ENCODE assay signal across 7 cellular contexts in genomic region chr2:174729797-174730529, GRCh38. TPM values are rescaled to one million over a fixed set of nuclear protein-coding genes. Genes with fewer than 3 reads are reported as not detected.
DNase-seq lines count a peak whose midpoint lies in the region; ATAC-seq and TF ChIP-seq lines count a peak whose summit lies in the region.

No MANE protein-coding gene starts in this region.

- no peaks in the 10 kb centered on the region for H3K9me3 ChIP-seq in adrenal gland (replicated peaks in 1 of 3)

- peaks cover 13% of the 10 kb centered on the region for H3K27me3 ChIP-seq in adrenal gland

- peak; percentile 28 for DNase-seq in NCI-H2029 (lab: John Stamatoyannopoulos, UW)
- DNase-seq in activated effector memory CD4-positive, alpha-beta T cell treated with anti-CD3 and anti-CD28 coated beads, Interleukin-2, amount 50 U/mL, for 16 hours, result peak; percentile 80
- DNase-seq in left cardiac atrium, result peak; percentile 34
- DNase-seq in retinal pigment epithelial cell (ENCODE audit: low read depth), result no peak
- no peak for DNase-seq in NCI-H1930 (lab: John Stamatoyannopoulos, UW)
- DNase-seq in cerebellar cortex (ENCODE audit: low spot score), result no peak
- DNase-seq in adrenal gland, result no peak

- TF ChIP-seq CTCF in retinal pigment epithelial cell (conservative IDR thresholded peaks at IDR 0.05; ENCODE audit: low read depth, low read length) (no peak), adrenal gland (IDR thresholded peaks at IDR 0.05) (no peak)

- 6 to 16% (median 10%) methylated on average over 10 to 56 of the region's 56 CpGs for WGBS in adrenal gland, 4 donors

- no peak for TF ChIP-seq POLR2A in adrenal gland (IDR thresholded peaks at IDR 0.05)

- no peaks in the 10 kb centered on the region for H3K36me3 ChIP-seq in adrenal gland (replicated peaks in 1 of 2)

- peaks cover 0 to 8% of the 10 kb centered on the region in 2 donors for H3K4me1 ChIP-seq in adrenal gland (replicated peaks in 1 of 2)

- H3K4me3 ChIP-seq in retinal pigment epithelial cell (ENCODE audit: low read length), result peak overlapping the region; percentile 46
- peak overlapping the region in 1 of 4 donors; percentile 53 for H3K4me3 ChIP-seq in adrenal gland

- intact Hi-C loops in left cardiac atrium (cut with DNase I), result no loop called here
- intact Hi-C loops in adrenal gland (cut with DNase I), result no loop called here

- ATAC-seq in left cardiac atrium, result peak; percentile 47 to 75

- no peak overlapping the region for H3K27ac ChIP-seq in adrenal gland

RNA-seq across cellular contexts. Expression of gene CHRNA1, which starts 34.3 kb away (rescaled TPM):
- under 1 TPM in 1 of 2 donors, not detected in 1; 0.16 TPM for total RNA-seq in left cardiac atrium
- total RNA-seq in adrenal gland, result under 1 TPM in 1 of 8 donors, not detected in 7; 0.37 TPM
- polyA plus RNA-seq in adrenal gland, result not detected

Comparison
In these comparisons a context has a peak if more than half of its experiments do, and no peak if none do; other contexts are left out.
1. DNase-seq: peak in NCI-H2029 (single experiment), activated effector memory CD4-positive, alpha-beta T cell treated with anti-CD3 and anti-CD28 coated beads, Interleukin-2, amount 50 U/mL, for 16 hours (single experiment) and left cardiac atrium (single experiment); none in retinal pigment epithelial cell (single experiment), NCI-H1930 (0 of 2), cerebellar cortex (single experiment) and adrenal gland (0 of 7).